In genomic region chr2:43083278-43083677, GRCh38 we compare ENCODE assay signal across 10 cellular contexts.
DNase-seq lines count a peak whose midpoint lies in the region; ATAC-seq and TF ChIP-seq lines count a peak whose summit lies in the region.
"Had no signal": no experiment of that assay in that cellular context is flagged by ENCODE, and none has a peak within 500 bp of the region (broad histone marks: within the 10 kb centered on the region; RNA-seq: fewer than 3 reads in every experiment).

No MANE protein-coding gene starts in this region.

- TF ChIP-seq CTCF in PC-3 (conservative IDR thresholded peaks at IDR 0.05; ENCODE audit: low read depth, low read length) (no peak), dorsolateral prefrontal cortex (IDR thresholded peaks at IDR 0.05 in 54 of 56, conservative IDR thresholded peaks at IDR 0.05 in 2 of 56; ENCODE audit: low read depth in 1 of 56, partially characterized antibody in 56 of 56) (no peak)

- CTCF ChIA-PET in PC-3 (lab: Charles Lee) (no interaction called here), HEK293T (lab: Yijun Ruan, JAX) (no interaction called here)
- CTCF ChIA-PET in activated CD4-positive, alpha-beta memory T cell treated with anti-CD3 and anti-CD28 coated beads for 36 hours (lab: Charles Lee) = no interaction called here

- no peaks in the 10 kb centered on the region for H3K36me3 Mint-ChIP-seq in activated CD4-positive, alpha-beta memory T cell treated with anti-CD3 and anti-CD28 coated beads for 36 hours
- H3K36me3 Mint-ChIP-seq: naive B cell had no signal

- BruUV-seq in PC-3 (replicated peaks; lab: Mats Ljungman, UMichigan) = no TSS peak

- H3F3A ChIP-seq in PC-3 (ENCODE audit: low read length, unreplicated experiment) = no peaks in the 10 kb centered on the region

- no peaks in the 10 kb centered on the region for H3K9me3 ChIP-seq in PC-3 (ENCODE audit: low read length)

- H4K20me1 ChIP-seq in PC-3 (ENCODE audit: low read length) = no peaks in the 10 kb centered on the region

- peak overlapping the region; percentile 53; the same call in 1 of the 2 replicates for H3K9ac ChIP-seq in PC-3 (ENCODE audit: low read length)

- no peaks in the 10 kb centered on the region for H3K36me3 ChIP-seq in PC-3 (ENCODE audit: low read depth, low read length)

- no peak overlapping the region for H3K4me3 Mint-ChIP-seq in activated CD4-positive, alpha-beta memory T cell treated with anti-CD3 and anti-CD28 coated beads for 36 hours
- H3K4me3 Mint-ChIP-seq: naive B cell had no signal

- H3K27me3 ChIP-seq in PC-3 (ENCODE audit: low read length) (no peaks in the 10 kb centered on the region), dorsolateral prefrontal cortex (no peaks in the 10 kb centered on the region)

- peak overlapping the region; percentile 15; the same call in 1 of the 2 replicates for H3K4me2 ChIP-seq in PC-3 (ENCODE audit: low read length)

- no peak overlapping the region for H3K4me3 ChIP-seq in PC-3 (ENCODE audit: low read length)
- no peak overlapping the region for H3K4me3 ChIP-seq in dorsolateral prefrontal cortex

- H3K27ac ChIP-seq in PC-3 (ENCODE audit: low read length) = peak overlapping the region; percentile 56
- H3K27ac ChIP-seq in dorsolateral prefrontal cortex = peak overlapping the region in 50 of 59 donors; percentile 1 to 87 (median 52)
- H3K27ac ChIP-seq in substantia nigra (ENCODE audit: low read depth, low read length, poor library complexity, severe bottlenecking) = peak overlapping the region; percentile 14

- no peaks in the 10 kb centered on the region for H3K9me2 ChIP-seq in PC-3 (replicated peaks; ENCODE audit: low read length)

- intact Hi-C loops in PC-3 (cut with micrococcal nuclease) (no loop called here), dorsolateral prefrontal cortex (cut with DNase I) (loop anchor here in 1 of 2 donors (2.0 kb wide), 1 partner anchor 18 kb away; no protein-coding TSS in a partner anchor)
- intact Hi-C loops in activated CD4-positive, alpha-beta memory T cell treated with anti-CD3 and anti-CD28 coated beads for 36 hours (cut with micrococcal nuclease) = no loop called here

- no peaks in the 10 kb centered on the region for H3K79me2 ChIP-seq in PC-3 (ENCODE audit: low read length)

- H3K4me1 Mint-ChIP-seq in activated CD4-positive, alpha-beta memory T cell treated with anti-CD3 and anti-CD28 coated beads for 36 hours (ENCODE audit: low read depth) = peaks cover 3% of the 10 kb centered on the region

- DNase-seq in PC-3 (no peak), dorsolateral prefrontal cortex (no peak), lung microvascular endothelial cell (ENCODE audit: low read depth in 2 of 2) (peak; percentile 48 to 51), substantia nigra (lab: John Stamatoyannopoulos, UW) (no peak), NCI-H187 treated with DMSO at 0.1 percent for 48 hours (lab: John Stamatoyannopoulos, UW) (no peak), HEK293T (ENCODE audit: extremely low spot score) (no peak)
- no peak for DNase-seq in activated CD4-positive, alpha-beta memory T cell treated with anti-CD3 and anti-CD28 coated beads for 36 hours
- DNase-seq: naive B cell, NCI-H446 had no signal

- no peaks in the 10 kb centered on the region for H3K27me3 Mint-ChIP-seq in activated CD4-positive, alpha-beta memory T cell treated with anti-CD3 and anti-CD28 coated beads for 36 hours

- no peak overlapping the region for H3K27ac Mint-ChIP-seq in activated CD4-positive, alpha-beta memory T cell treated with anti-CD3 and anti-CD28 coated beads for 36 hours

- POLR2A ChIA-PET in PC-3 (lab: Charles Lee; ENCODE audit: unreplicated experiment) = interaction anchor here (0.6 kb wide), 1 partner anchor 138 kb away, joined by 5 read pairs; no protein-coding TSS in a partner anchor
- POLR2A ChIA-PET in activated CD4-positive, alpha-beta memory T cell treated with anti-CD3 and anti-CD28 coated beads for 36 hours (lab: Charles Lee) = no interaction called here
- POLR2A ChIA-PET in HEK293T (lab: Yijun Ruan, JAX) = no interaction called here

- peaks cover 53% of the 10 kb centered on the region for H3K4me1 ChIP-seq in PC-3 (ENCODE audit: insufficient read depth, low read length)

- no peak for ATAC-seq in PC-3
- no peak for ATAC-seq in HG02642 (IDR thresholded peaks at IDR 0.05; ENCODE audit: poor library complexity, unreplicated experiment)

- 0 out of 2 replicates have a peak overlapping the region, but pooled peaks have one; percentile 14 for H2AFZ ChIP-seq in PC-3 (ENCODE audit: low read length)

- no peaks in the 10 kb centered on the region for H3K9me3 Mint-ChIP-seq in activated CD4-positive, alpha-beta memory T cell treated with anti-CD3 and anti-CD28 coated beads for 36 hours
- H3K9me3 Mint-ChIP-seq: naive B cell had no signal

TF ChIP-seq in HEK293T, 16 proteins besides CTCF, POLR2A, EP300 and RAD21:
- TF ChIP-seq ARNT (IDR thresholded peaks at IDR 0.05) (no peak), NFRKB (IDR thresholded peaks at IDR 0.05) (no peak), FOXK2 (IDR thresholded peaks at IDR 0.05) (no peak), TARDBP (IDR thresholded peaks at IDR 0.05) (no peak), L3MBTL2 (conservative IDR thresholded peaks at IDR 0.05) (no peak), LEF1 (IDR thresholded peaks at IDR 0.05; ENCODE audit: borderline replicate concordance) (no peak), SUZ12 (IDR thresholded peaks at IDR 0.05) (no peak), ELF4 (IDR thresholded peaks at IDR 0.05) (no peak), ZNF384 (IDR thresholded peaks at IDR 0.05) (no peak), FOXM1 (IDR thresholded peaks at IDR 0.05; ENCODE audit: borderline replicate concordance) (no peak), HDGF (IDR thresholded peaks at IDR 0.05; ENCODE audit: borderline replicate concordance) (no peak), SP1 (IDR thresholded peaks at IDR 0.05) (no peak), FOXA1 (IDR thresholded peaks at IDR 0.05) (no peak), BHLHE40 (IDR thresholded peaks at IDR 0.05; ENCODE audit: borderline replicate concordance) (no peak), CTBP1 (IDR thresholded peaks at IDR 0.05; ENCODE audit: borderline replicate concordance) (no peak)
- TF ChIP-seq, protein P1, sequence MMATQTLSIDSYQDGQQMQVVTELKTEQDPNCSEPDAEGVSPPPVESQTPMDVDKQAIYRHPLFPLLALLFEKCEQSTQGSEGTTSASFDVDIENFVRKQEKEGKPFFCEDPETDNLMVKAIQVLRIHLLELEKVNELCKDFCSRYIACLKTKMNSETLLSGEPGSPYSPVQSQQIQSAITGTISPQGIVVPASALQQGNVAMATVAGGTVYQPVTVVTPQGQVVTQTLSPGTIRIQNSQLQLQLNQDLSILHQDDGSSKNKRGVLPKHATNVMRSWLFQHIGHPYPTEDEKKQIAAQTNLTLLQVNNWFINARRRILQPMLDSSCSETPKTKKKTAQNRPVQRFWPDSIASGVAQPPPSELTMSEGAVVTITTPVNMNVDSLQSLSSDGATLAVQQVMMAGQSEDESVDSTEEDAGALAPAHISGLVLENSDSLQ (IDR thresholded peaks at IDR 0.05) = no peak

Comparison
In these comparisons a context has a peak if more than half of its experiments do, and no peak if none do; other contexts are left out.
1. DNase-seq: peak in lung microvascular endothelial cell (2 of 2); none in PC-3 (single experiment), dorsolateral prefrontal cortex (0 of 10), substantia nigra (0 of 49), activated CD4-positive, alpha-beta memory T cell treated with anti-CD3 and anti-CD28 coated beads for 36 hours (single experiment), NCI-H187 treated with DMSO at 0.1 percent for 48 hours (single experiment) and HEK293T (single experiment).
2. Peak in every context shown above with its lines, with median percentiles within 50 percentile points of each other: H3K27ac ChIP-seq.